1 cellular context compared by ENCODE assay signal in the genomic region with DNA sequence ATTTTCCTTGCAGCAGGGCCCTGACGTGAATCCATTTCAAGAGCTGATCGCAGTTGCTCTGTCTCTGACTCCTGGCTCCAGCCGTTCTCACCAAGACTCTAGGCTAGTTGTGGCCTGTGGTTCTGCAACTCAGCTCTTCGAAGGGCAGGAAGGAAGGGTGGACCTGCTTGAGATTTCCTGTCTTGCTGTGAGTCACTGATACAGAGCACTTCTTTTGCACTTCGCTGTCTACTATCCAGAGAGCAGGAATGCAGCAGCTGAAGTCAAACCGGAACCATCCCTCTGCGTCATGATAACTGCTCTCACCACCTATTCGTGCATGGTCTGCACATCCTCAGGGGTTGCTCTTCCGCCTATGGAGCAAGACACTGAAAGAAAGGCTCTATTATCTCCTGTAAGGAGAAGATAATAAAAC.
A peak's percentile ranks its signal among the peaks of the same experiment; 100 is the strongest.
TF ChIP-seq lines count a peak whose summit lies in the region.

No MANE protein-coding gene starts in this region.

TF ChIP-seq in K562, 482 proteins besides CTCF, POLR2A, EP300 and RAD21 (continued from another document and continues in another):
- TF ChIP-seq ZBTB40 (IDR thresholded peaks at IDR 0.05) (peak; percentile 74), ZBTB40 (CRISPR knock-in tag; IDR thresholded peaks at IDR 0.05) (no peak), PBX2 (CRISPR knock-in tag; IDR thresholded peaks at IDR 0.05; ENCODE audit: low read depth) (no peak), PBX2 (tag; conservative IDR thresholded peaks at IDR 0.05; ENCODE audit: low read depth) (no peak), RBM39 (optimal IDR thresholded peaks at IDR 0.05; ENCODE audit: low read depth, low read length) (no peak), PYGO2 (tag; IDR thresholded peaks at IDR 0.05) (no peak), JUND (IDR thresholded peaks at IDR 0.05; ENCODE audit: borderline replicate concordance, low read depth, low read length) (peak; percentile 85), JUND (tag; IDR thresholded peaks at IDR 0.05; ENCODE audit: borderline replicate concordance, low read depth, low read length) (peak; percentile 86; the same call in 2 of the 3 replicates), TFAP4 (CRISPR knock-in tag; IDR thresholded peaks at IDR 0.05; ENCODE audit: borderline replicate concordance) (peak; percentile 87), MAFK (IDR thresholded peaks at IDR 0.05; ENCODE audit: low read length) (no peak), ZNF707 (CRISPR knock-in tag; conservative IDR thresholded peaks at IDR 0.05) (no peak), SOX6 (IDR thresholded peaks at IDR 0.05) (no peak; the same call in 1 of the 2 replicates), STAT5A (IDR thresholded peaks at IDR 0.05; ENCODE audit: borderline replicate concordance, low read length) (0 out of 2 replicates have a peak, but pooled peaks have one; percentile 43), ZNF76 (CRISPR knock-in tag; IDR thresholded peaks at IDR 0.05; ENCODE audit: borderline replicate concordance) (no peak), ETS1 (conservative IDR thresholded peaks at IDR 0.05; ENCODE audit: control insufficient read depth, low read depth, low read length) (no peak; the same call in 1 of the 2 replicates), HMGXB4 (CRISPR knock-in tag; IDR thresholded peaks at IDR 0.05) (no peak), SMARCE1 (IDR thresholded peaks at IDR 0.05) (peak; percentile 84), KAT2B (IDR thresholded peaks at IDR 0.05; ENCODE audit: low read depth, low read length) (no peak), NCOR1 (IDR thresholded peaks at IDR 0.05) (peak; percentile 62), ZNF696 (CRISPR knock-in tag; conservative IDR thresholded peaks at IDR 0.05) (no peak), MEF2A (IDR thresholded peaks at IDR 0.05; ENCODE audit: control insufficient read depth, low read depth, low read length) (no peak), BMI1 (IDR thresholded peaks at IDR 0.05; ENCODE audit: low read length) (no peak), ZNF785 (CRISPR knock-in tag; IDR thresholded peaks at IDR 0.05) (no peak), GTF2F1 (IDR thresholded peaks at IDR 0.05; ENCODE audit: low read depth, low read length) (no peak), SIRT6 (IDR thresholded peaks at IDR 0.05; ENCODE audit: low read depth, low read length) (no peak)
- TF ChIP-seq, protein P1, sequence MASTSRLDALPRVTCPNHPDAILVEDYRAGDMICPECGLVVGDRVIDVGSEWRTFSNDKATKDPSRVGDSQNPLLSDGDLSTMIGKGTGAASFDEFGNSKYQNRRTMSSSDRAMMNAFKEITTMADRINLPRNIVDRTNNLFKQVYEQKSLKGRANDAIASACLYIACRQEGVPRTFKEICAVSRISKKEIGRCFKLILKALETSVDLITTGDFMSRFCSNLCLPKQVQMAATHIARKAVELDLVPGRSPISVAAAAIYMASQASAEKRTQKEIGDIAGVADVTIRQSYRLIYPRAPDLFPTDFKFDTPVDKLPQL (IDR thresholded peaks at IDR 0.05; ENCODE audit: extremely low read depth, insufficient read length) = no peak
- TF ChIP-seq, protein P2, sequence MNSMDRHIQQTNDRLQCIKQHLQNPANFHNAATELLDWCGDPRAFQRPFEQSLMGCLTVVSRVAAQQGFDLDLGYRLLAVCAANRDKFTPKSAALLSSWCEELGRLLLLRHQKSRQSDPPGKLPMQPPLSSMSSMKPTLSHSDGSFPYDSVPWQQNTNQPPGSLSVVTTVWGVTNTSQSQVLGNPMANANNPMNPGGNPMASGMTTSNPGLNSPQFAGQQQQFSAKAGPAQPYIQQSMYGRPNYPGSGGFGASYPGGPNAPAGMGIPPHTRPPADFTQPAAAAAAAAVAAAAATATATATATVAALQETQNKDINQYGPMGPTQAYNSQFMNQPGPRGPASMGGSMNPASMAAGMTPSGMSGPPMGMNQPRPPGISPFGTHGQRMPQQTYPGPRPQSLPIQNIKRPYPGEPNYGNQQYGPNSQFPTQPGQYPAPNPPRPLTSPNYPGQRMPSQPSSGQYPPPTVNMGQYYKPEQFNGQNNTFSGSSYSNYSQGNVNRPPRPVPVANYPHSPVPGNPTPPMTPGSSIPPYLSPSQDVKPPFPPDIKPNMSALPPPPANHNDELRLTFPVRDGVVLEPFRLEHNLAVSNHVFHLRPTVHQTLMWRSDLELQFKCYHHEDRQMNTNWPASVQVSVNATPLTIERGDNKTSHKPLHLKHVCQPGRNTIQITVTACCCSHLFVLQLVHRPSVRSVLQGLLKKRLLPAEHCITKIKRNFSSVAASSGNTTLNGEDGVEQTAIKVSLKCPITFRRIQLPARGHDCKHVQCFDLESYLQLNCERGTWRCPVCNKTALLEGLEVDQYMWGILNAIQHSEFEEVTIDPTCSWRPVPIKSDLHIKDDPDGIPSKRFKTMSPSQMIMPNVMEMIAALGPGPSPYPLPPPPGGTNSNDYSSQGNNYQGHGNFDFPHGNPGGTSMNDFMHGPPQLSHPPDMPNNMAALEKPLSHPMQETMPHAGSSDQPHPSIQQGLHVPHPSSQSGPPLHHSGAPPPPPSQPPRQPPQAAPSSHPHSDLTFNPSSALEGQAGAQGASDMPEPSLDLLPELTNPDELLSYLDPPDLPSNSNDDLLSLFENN (IDR thresholded peaks at IDR 0.05; ENCODE audit: low read depth in 2 of 2, low read length in 2 of 2) = no peak
- TF ChIP-seq, protein P3, sequence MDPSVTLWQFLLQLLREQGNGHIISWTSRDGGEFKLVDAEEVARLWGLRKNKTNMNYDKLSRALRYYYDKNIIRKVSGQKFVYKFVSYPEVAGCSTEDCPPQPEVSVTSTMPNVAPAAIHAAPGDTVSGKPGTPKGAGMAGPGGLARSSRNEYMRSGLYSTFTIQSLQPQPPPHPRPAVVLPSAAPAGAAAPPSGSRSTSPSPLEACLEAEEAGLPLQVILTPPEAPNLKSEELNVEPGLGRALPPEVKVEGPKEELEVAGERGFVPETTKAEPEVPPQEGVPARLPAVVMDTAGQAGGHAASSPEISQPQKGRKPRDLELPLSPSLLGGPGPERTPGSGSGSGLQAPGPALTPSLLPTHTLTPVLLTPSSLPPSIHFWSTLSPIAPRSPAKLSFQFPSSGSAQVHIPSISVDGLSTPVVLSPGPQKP (CRISPR knock-in tag; IDR thresholded peaks at IDR 0.05) = no peak
